In the genomic region with DNA sequence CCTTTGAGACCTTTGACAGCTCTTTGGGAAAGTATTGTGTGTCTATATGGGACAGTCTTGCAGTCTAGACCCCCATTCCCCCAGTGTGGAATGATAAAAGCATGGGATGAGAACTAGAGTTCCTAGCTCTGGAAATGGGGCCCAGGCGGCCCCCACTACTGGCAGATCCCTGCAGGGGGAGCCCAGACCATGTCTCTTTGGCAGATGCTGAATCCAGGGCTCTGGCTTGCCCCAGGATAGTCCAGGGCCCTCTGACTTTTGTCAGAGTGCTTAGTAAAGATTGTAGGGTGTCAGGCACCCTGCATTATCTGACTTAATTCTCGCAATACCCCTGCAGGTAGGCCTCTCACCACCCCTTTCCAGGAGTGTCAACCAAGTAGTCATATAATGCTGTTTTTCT, we compare ENCODE assay signal across 10 cellular contexts. TPM values are rescaled to one million over a fixed set of nuclear protein-coding genes. Genes with fewer than 3 reads are reported as not detected.
A peak's percentile ranks its signal among the peaks of the same experiment; 100 is the strongest.
DNase-seq lines count a peak whose midpoint lies in the region; ATAC-seq, FAIRE-seq and TF ChIP-seq lines count a peak whose summit lies in the region.
"Had no signal": no experiment of that assay in that cellular context is flagged by ENCODE, and none has a peak within 500 bp of the region (broad histone marks: within the 10 kb centered on the region; RNA-seq: fewer than 3 reads in every experiment).

No MANE protein-coding gene starts in this region.

- peaks cover 26% of the 10 kb centered on the region for H3K36me3 ChIP-seq in adipocyte (ENCODE audit: control insufficient read depth, insufficient read depth, low read length, severe bottlenecking)
- peaks cover 14 to 18% of the 10 kb centered on the region in 2 experiments for H3K36me3 ChIP-seq in keratinocyte (ENCODE audit: control insufficient read depth in 2 of 2, extremely low read depth in 1 of 2, insufficient read depth in 2 of 2, low read length in 2 of 2)

- no peak overlapping the region for H3K4me3 ChIP-seq in GM12865 (ENCODE audit: low read depth, low read length)
- H3K4me3 ChIP-seq in adipocyte (ENCODE audit: low read length), result no peak overlapping the region
- H3K4me3 ChIP-seq in keratinocyte (ENCODE audit: control insufficient read depth in 2 of 3, extremely low read depth in 1 of 3, insufficient read depth in 2 of 3, low read depth in 1 of 3, low read length in 3 of 3), result no peak overlapping the region

- H3K79me2 ChIP-seq in keratinocyte (ENCODE audit: control insufficient read depth, insufficient read depth, low read length), result peaks cover 78% of the 10 kb centered on the region

- TF ChIP-seq CTCF in GM12865 (IDR thresholded peaks at IDR 0.05; ENCODE audit: insufficient read depth, low read depth, low read length, missing control alignments) (peak; percentile 30), keratinocyte (optimal IDR thresholded peaks at IDR 0.05 in 1 of 3, IDR thresholded peaks at IDR 0.05 in 1 of 3, conservative IDR thresholded peaks at IDR 0.05 in 1 of 3; ENCODE audit: extremely low read depth in 1 of 3, insufficient read depth in 2 of 3, low read length in 3 of 3) (peak; percentile 10 to 28 (median 13))

- no peak overlapping the region for H2AFZ ChIP-seq in keratinocyte (ENCODE audit: control insufficient read depth, low read length)

- H3K9me1 ChIP-seq in keratinocyte (ENCODE audit: control insufficient read depth, extremely low read depth, insufficient read depth, low read length), result peaks cover 4% of the 10 kb centered on the region

- H3K27me3 ChIP-seq in adipocyte (replicated peaks; ENCODE audit: control insufficient read depth, insufficient read depth, low read length) (no peaks in the 10 kb centered on the region), keratinocyte (ENCODE audit: control insufficient read depth, extremely low read depth, insufficient read depth, low read length) (no peaks in the 10 kb centered on the region)

- no peak overlapping the region for H3K9ac ChIP-seq in adipocyte (ENCODE audit: low read length)
- no peak overlapping the region for H3K9ac ChIP-seq in keratinocyte (ENCODE audit: control insufficient read depth, extremely low read depth, insufficient read depth, low read length)

- H3K4me1 ChIP-seq in adipocyte (ENCODE audit: control insufficient read depth, insufficient read depth, low read length), result peaks cover 45% of the 10 kb centered on the region
- peaks cover 24% of the 10 kb centered on the region for H3K4me1 ChIP-seq in keratinocyte (ENCODE audit: control insufficient read depth, extremely low read depth, insufficient read depth, low read length)

- no peak for ATAC-seq in HG02588 (IDR thresholded peaks at IDR 0.05; ENCODE audit: unreplicated experiment)

- no peak overlapping the region for H3K27ac ChIP-seq in keratinocyte (ENCODE audit: control insufficient read depth, insufficient read depth, low read length)
- H3K27ac ChIP-seq: HL-60 had no signal

- no peak overlapping the region for H3K4me2 ChIP-seq in keratinocyte (ENCODE audit: control insufficient read depth, extremely low read depth, insufficient read depth, low read depth, low read length)

- no peak for FAIRE-seq in keratinocyte (lab: Jason Lieb, UNC)

- dilution Hi-C loops in keratinocyte (cut with MboI; ENCODE audit: extremely low pct_ligation_motif_present, low sequenced_read_pairs), result no loop called here

- peaks cover 17% of the 10 kb centered on the region for H4K20me1 ChIP-seq in keratinocyte (ENCODE audit: control insufficient read depth, extremely low read depth, insufficient read depth, low read length)

- H3K9me3 ChIP-seq in adipocyte (ENCODE audit: control insufficient read depth, low read length) (no peaks in the 10 kb centered on the region), keratinocyte (ENCODE audit: control insufficient read depth, low read depth, low read length) (no peaks in the 10 kb centered on the region)

- DNase-seq in AG08395 (ENCODE audit: low spot score) (peak; percentile 51), GM12865 (ENCODE audit: low read depth) (no peak), adipocyte (ENCODE audit: low read depth) (peak; percentile 31), keratinocyte (ENCODE audit: low read depth, low spot score) (no peak), NCI-H1417 (lab: John Stamatoyannopoulos, UW) (no peak), NCI-H774 (lab: John Stamatoyannopoulos, UW) (no peak), cerebellar cortex (ENCODE audit: low spot score) (no peak)
- DNase-seq: activated CD4-positive, CD25-positive, alpha-beta regulatory T cell had no signal

RNA-seq across cellular contexts. Expression of a gene that starts 8.3 kb away (rescaled TPM):
- 41.5 to 71.3 TPM (median 50.2 TPM) in 3 replicates for polyA plus RNA-seq in keratinocyte
- 17.1 TPM for polyA plus RNA-seq in keratinocyte (2011; ENCODE audit: low read depth)
- polyA plus RNA-seq in keratinocyte (2011; cell fraction: cytosol; rRNA removed), result 51.0 and 54.6 TPM in 2 replicates
- polyA plus RNA-seq in keratinocyte (2011; cell fraction: nucleus; rRNA removed), result 30.2 and 31.4 TPM in 2 replicates
- 27.8 and 45.8 TPM in 2 replicates for polyA plus RNA-seq in keratinocyte (2012; ENCODE audit: low replicate concordance)
- 85.6 to 109 TPM (median 91.2 TPM) in 3 replicates for polyA minus RNA-seq in keratinocyte
- polyA minus RNA-seq in keratinocyte (2011; cell fraction: cytosol; rRNA and poly(A)+ RNA removed), result 113 TPM
- 29.6 and 33.9 TPM in 2 replicates for polyA minus RNA-seq in keratinocyte (2011; cell fraction: nucleus; rRNA and poly(A)+ RNA removed)

RNA-seq across cellular contexts. Expression of a gene that starts 33.5 kb away (rescaled TPM):
- polyA plus RNA-seq in keratinocyte, result 13.8 to 24.7 TPM (median 22.6 TPM) in 3 replicates
- 4.3 TPM for polyA plus RNA-seq in keratinocyte (2011; ENCODE audit: low read depth)
- polyA plus RNA-seq in keratinocyte (2011; cell fraction: cytosol; rRNA removed), result 13.0 and 26.4 TPM in 2 replicates
- polyA plus RNA-seq in keratinocyte (2011; cell fraction: nucleus; rRNA removed), result 29.1 and 37.8 TPM in 2 replicates
- 9.8 and 22.3 TPM in 2 replicates for polyA plus RNA-seq in keratinocyte (2012; ENCODE audit: low replicate concordance)
- 25.2 to 45.1 TPM (median 34.6 TPM) in 3 replicates for polyA minus RNA-seq in keratinocyte
- polyA minus RNA-seq in keratinocyte (2011; cell fraction: cytosol; rRNA and poly(A)+ RNA removed), result 54.5 TPM
- 32.7 and 34.8 TPM in 2 replicates for polyA minus RNA-seq in keratinocyte (2011; cell fraction: nucleus; rRNA and poly(A)+ RNA removed)

Comparison
In these comparisons a context has a peak if more than half of its experiments do, and no peak if none do; other contexts are left out.
1. DNase-seq: peak in AG08395 (single experiment) and adipocyte (single experiment); none in GM12865 (single experiment), keratinocyte (single experiment), NCI-H1417 (0 of 3), NCI-H774 (single experiment) and cerebellar cortex (single experiment).